Comparison of ENCODE assay signal across 1 cellular context in genomic region chr6:15513131-15513771, GRCh38.
TF ChIP-seq lines count a peak whose summit lies in the region.

No MANE protein-coding gene starts in this region.

TF ChIP-seq in K562, 482 proteins besides CTCF, POLR2A, EP300 and RAD21:
- peak; percentile 96 for TF ChIP-seq RBM22 (IDR thresholded peaks at IDR 0.05; ENCODE audit: low read depth, low read length, poor library complexity, severe bottlenecking)
- TF ChIP-seq POLR2G (IDR thresholded peaks at IDR 0.05; ENCODE audit: low read depth, low read length): peak; percentile 69
- peak; percentile 45 for TF ChIP-seq EGR1 (conservative IDR thresholded peaks at IDR 0.05)
- TF ChIP-seq ZNF174 (CRISPR knock-in tag; IDR thresholded peaks at IDR 0.05): no peak
